ENCODE assay signal across 8 cellular contexts in the genomic region with DNA sequence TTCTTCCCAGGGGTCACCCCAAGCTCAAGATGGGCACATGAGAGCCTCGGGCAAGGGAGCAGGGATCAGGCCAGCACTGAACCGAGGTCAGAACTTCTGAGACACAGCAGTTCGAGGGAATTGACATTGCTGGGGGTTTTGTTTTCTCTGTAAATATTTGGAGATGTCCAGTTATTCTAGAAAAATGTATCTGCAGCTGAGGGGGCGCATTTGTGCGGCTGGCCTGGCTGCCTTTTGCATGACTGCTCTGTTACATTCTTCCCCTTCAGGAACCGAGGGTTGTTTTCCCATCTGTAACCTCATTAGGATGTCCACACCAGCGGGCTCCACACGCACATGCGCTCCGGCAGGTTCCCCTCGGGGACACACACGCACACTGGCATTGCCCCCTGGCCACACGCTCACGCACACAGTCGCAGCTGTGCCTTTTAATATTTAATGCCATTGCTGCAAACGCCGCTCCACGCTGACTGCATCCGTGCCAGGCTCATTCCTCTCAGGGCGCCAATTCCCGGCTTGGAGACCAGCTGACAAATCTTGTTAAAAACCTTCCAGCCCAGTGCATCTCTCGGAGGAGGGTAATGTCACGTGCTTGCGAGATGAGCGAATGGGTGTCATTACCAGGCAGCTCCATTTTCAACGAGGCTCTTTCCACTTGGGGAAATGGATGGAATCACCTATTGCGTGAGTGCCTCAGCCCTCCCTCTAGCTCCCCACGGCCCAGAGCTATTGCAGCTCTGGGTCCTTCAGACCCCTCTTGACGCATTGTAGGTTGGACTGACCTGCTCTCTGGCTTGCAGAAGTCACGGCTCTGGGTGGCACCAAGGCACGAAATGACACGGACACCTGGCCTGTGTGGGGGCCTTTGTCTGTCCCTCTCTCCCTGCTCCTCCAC. TPM values are rescaled to one million over a fixed set of nuclear protein-coding genes. Genes with fewer than 3 reads are reported as not detected.
DNase-seq lines count a peak whose midpoint lies in the region; TF ChIP-seq lines count a peak whose summit lies in the region.

No MANE protein-coding gene starts in this region.

- peaks cover 37% of the 10 kb centered on the region for H3K36me3 ChIP-seq in effector memory CD4-positive, alpha-beta T cell (ENCODE audit: control insufficient read depth, insufficient read depth, low read length)

- CTCF ChIA-PET in AG04450 (lab: Charles Lee) = interaction anchor here (0.6 to 2.4 kb wide), 3 partner anchors 8 to 76 kb away, joined by 4 to 14 read pairs (median 10); no protein-coding TSS in a partner anchor

- peaks cover 8% of the 10 kb centered on the region for H3K9me3 ChIP-seq in AG04450 (ENCODE audit: control insufficient read depth, insufficient read depth, low read length)
- H3K9me3 ChIP-seq in effector memory CD4-positive, alpha-beta T cell (ENCODE audit: control insufficient read depth, low read length) = no peaks in the 10 kb centered on the region

- H3K4me1 ChIP-seq in effector memory CD4-positive, alpha-beta T cell (ENCODE audit: control insufficient read depth, insufficient read depth, low read length, poor library complexity, severe bottlenecking) = peaks cover 38% of the 10 kb centered on the region

- DNase-seq in AG04450 (ENCODE audit: low read depth, low spot score) = peak; percentile 95
- peak; percentile 95 for DNase-seq in HCEC 1CT
- peak in 38 of 58 donors; percentile 25 to 65 (median 39) for DNase-seq in anterior cingulate cortex (lab: John Stamatoyannopoulos, UW)
- DNase-seq in kidney tubule cell (ENCODE audit: low spot score) = peak; percentile 46
- peak; percentile 98 for DNase-seq in stromal cell of bone marrow (ENCODE audit: low read depth)
- no peak for DNase-seq in effector CD8-positive, alpha-beta T cell (lab: John Stamatoyannopoulos, UW)
- no peak for DNase-seq in NCI-H345 (lab: John Stamatoyannopoulos, UW)
- no peak for DNase-seq in effector memory CD4-positive, alpha-beta T cell

- H3K4me3 ChIP-seq in AG04450 (ENCODE audit: low read depth, low read length) = peak overlapping the region; percentile 38; the same call in 1 of the 2 replicates
- H3K4me3 ChIP-seq in effector memory CD4-positive, alpha-beta T cell (ENCODE audit: insufficient read depth, low read depth, low read length, poor library complexity, severe bottlenecking) = no peak overlapping the region

- POLR2A ChIA-PET in AG04450 (lab: Yijun Ruan, JAX) = interaction anchor here (0.5 to 5.5 kb wide), 18 partner anchors 8 to 1136 kb away, joined by 3 to 64 read pairs (median 7); partner anchors contain the start of gene IGFBP4

- no peaks in the 10 kb centered on the region for H3K27me3 ChIP-seq in AG04450 (ENCODE audit: control insufficient read depth, insufficient read depth, low read length)
- no peaks in the 10 kb centered on the region for H3K27me3 ChIP-seq in effector memory CD4-positive, alpha-beta T cell (replicated peaks; ENCODE audit: control insufficient read depth, insufficient read depth, low read length, poor library complexity, severe bottlenecking)

- peak overlapping the region; percentile 100 for H3K27ac ChIP-seq in AG04450 (ENCODE audit: low read depth, low read length)
- no peak overlapping the region for H3K27ac ChIP-seq in effector memory CD4-positive, alpha-beta T cell (ENCODE audit: insufficient read depth, low read length, poor library complexity, severe bottlenecking)

- TF ChIP-seq CTCF in AG04450 (IDR thresholded peaks at IDR 0.05; ENCODE audit: low read depth, low read length) = no peak

RNA-seq across cellular contexts. Expression of gene CCR7, which starts 13.2 kb away (rescaled TPM):
- 0.12 and 0.22 TPM in 2 replicates for polyA plus RNA-seq in AG04450 (2011; rRNA removed)
- polyA minus RNA-seq in AG04450 (2011; rRNA and poly(A)+ RNA removed) = 0.09 and 0.22 TPM in 2 replicates

RNA-seq across cellular contexts. Expression of gene TNS4, which starts 50.7 kb away (rescaled TPM):
- polyA plus RNA-seq in AG04450 (2011; rRNA removed) = 0.07 and 0.10 TPM in 2 replicates
- 0.04 and 0.09 TPM in 2 replicates for polyA minus RNA-seq in AG04450 (2011; rRNA and poly(A)+ RNA removed)

Comparison
In these comparisons a context has a peak if more than half of its experiments do, and no peak if none do; other contexts are left out.
1. DNase-seq: peak in AG04450 (single experiment), HCEC 1CT (single experiment), anterior cingulate cortex (38 of 58), kidney tubule cell (single experiment) and stromal cell of bone marrow (single experiment); none in effector CD8-positive, alpha-beta T cell (single experiment), NCI-H345 (single experiment) and effector memory CD4-positive, alpha-beta T cell (0 of 3).